1 cellular context compared by ENCODE assay signal in the genomic region with DNA sequence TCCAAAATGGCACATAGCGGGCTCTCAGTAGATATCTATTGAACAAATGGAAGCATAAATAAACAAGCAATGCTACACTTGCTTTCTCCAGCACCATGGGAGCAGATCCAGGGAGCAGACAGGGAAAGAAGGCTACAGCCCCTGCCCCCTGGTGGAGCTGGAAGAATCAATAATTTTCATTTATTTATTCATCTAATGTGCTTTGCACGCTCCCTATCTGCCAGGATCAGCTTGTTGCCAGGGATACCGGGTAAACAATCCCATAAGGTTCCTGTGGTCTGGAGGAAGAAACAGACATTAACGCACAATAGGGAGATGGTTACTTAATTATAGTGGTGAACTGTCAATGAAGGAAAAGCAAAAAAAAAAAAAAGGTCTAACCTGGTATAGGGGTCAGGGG.
TF ChIP-seq lines count a peak whose summit lies in the region.

No MANE protein-coding gene starts in this region.

TF ChIP-seq in H1, 55 proteins besides CTCF, POLR2A, EP300 and RAD21:
- TF ChIP-seq GTF2F1 (IDR thresholded peaks at IDR 0.05; ENCODE audit: borderline replicate concordance, low read depth, low read length) (no peak), NANOG (IDR thresholded peaks at IDR 0.05; ENCODE audit: insufficient read depth, low read depth, low read length, poor library complexity, severe bottlenecking) (no peak), BCL11A (IDR thresholded peaks at IDR 0.05; ENCODE audit: low read depth in 2 of 2, low read length in 2 of 2) (no peak), TEAD4 (IDR thresholded peaks at IDR 0.05; ENCODE audit: low read depth, low read length) (no peak), CBX8 (IDR thresholded peaks at IDR 0.05; ENCODE audit: borderline replicate concordance, low read depth, low read length) (no peak), JUND (IDR thresholded peaks at IDR 0.05; ENCODE audit: low read length) (no peak), CBX5 (IDR thresholded peaks at IDR 0.05; ENCODE audit: low read depth, low read length) (no peak), HDAC2 (IDR thresholded peaks at IDR 0.05; ENCODE audit: borderline replicate concordance in 1 of 2, low read depth in 2 of 2, low read length in 2 of 2) (no peak), BACH1 (IDR thresholded peaks at IDR 0.05; ENCODE audit: low read length) (no peak), RNF2 (IDR thresholded peaks at IDR 0.05; ENCODE audit: borderline replicate concordance, low read depth, low read length, missing control alignments, poor library complexity, severe bottlenecking) (no peak), CREB1 (IDR thresholded peaks at IDR 0.05) (no peak), SIN3A (conservative IDR thresholded peaks at IDR 0.05 in 1 of 2, IDR thresholded peaks at IDR 0.05 in 1 of 2; ENCODE audit: low read depth in 1 of 2, low read length in 2 of 2) (no peak), GABPA (IDR thresholded peaks at IDR 0.05; ENCODE audit: borderline replicate concordance, insufficient read depth, low read length) (no peak)
- TF ChIP-seq, protein P1, sequence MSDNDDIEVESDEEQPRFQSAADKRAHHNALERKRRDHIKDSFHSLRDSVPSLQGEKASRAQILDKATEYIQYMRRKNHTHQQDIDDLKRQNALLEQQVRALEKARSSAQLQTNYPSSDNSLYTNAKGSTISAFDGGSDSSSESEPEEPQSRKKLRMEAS (IDR thresholded peaks at IDR 0.05): no peak
- TF ChIP-seq, protein P2, sequence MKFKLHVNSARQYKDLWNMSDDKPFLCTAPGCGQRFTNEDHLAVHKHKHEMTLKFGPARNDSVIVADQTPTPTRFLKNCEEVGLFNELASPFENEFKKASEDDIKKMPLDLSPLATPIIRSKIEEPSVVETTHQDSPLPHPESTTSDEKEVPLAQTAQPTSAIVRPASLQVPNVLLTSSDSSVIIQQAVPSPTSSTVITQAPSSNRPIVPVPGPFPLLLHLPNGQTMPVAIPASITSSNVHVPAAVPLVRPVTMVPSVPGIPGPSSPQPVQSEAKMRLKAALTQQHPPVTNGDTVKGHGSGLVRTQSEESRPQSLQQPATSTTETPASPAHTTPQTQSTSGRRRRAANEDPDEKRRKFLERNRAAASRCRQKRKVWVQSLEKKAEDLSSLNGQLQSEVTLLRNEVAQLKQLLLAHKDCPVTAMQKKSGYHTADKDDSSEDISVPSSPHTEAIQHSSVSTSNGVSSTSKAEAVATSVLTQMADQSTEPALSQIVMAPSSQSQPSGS (IDR thresholded peaks at IDR 0.05; ENCODE audit: low read length): no peak
- TF ChIP-seq, protein P3, sequence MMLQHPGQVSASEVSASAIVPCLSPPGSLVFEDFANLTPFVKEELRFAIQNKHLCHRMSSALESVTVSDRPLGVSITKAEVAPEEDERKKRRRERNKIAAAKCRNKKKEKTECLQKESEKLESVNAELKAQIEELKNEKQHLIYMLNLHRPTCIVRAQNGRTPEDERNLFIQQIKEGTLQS (IDR thresholded peaks at IDR 0.05; ENCODE audit: insufficient read depth, low read depth, low read length): no peak
- TF ChIP-seq, protein P4, sequence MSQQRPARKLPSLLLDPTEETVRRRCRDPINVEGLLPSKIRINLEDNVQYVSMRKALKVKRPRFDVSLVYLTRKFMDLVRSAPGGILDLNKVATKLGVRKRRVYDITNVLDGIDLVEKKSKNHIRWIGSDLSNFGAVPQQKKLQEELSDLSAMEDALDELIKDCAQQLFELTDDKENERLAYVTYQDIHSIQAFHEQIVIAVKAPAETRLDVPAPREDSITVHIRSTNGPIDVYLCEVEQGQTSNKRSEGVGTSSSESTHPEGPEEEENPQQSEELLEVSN (IDR thresholded peaks at IDR 0.05): no peak
TF ChIP-seq in H1: peak in this region for 0.
